In genomic region chr12:124507188-124508109, GRCh38 we compare ENCODE assay signal across 10 cellular contexts. TPM values are rescaled to one million over a fixed set of nuclear protein-coding genes. Genes with fewer than 3 reads are reported as not detected.
A peak's percentile ranks its signal among the peaks of the same experiment; 100 is the strongest.
DNase-seq lines count a peak whose midpoint lies in the region; ATAC-seq and TF ChIP-seq lines count a peak whose summit lies in the region.
"Had no signal": no experiment of that assay in that cellular context is flagged by ENCODE, and none has a peak within 500 bp of the region (broad histone marks: within the 10 kb centered on the region; RNA-seq: fewer than 3 reads in every experiment).

No MANE protein-coding gene starts in this region.

- no peaks in the 10 kb centered on the region for H3K9me3 ChIP-seq in PC-3 (ENCODE audit: low read length)

- H3K27me3 Mint-ChIP-seq in GM23338 (ENCODE audit: insufficient read depth, low read depth, poor library complexity), result peaks cover 25% of the 10 kb centered on the region
- no peaks in the 10 kb centered on the region for H3K27me3 Mint-ChIP-seq in stimulated activated naive B cell treated with anti-CD40 and anti-IgM and Interleukin-4, amounts not matched to agents 10 μg/mL and 1 μg/mL and 100 μg/mL, for 72 hours
- H3K27me3 Mint-ChIP-seq: activated naive CD8-positive, alpha-beta T cell treated with anti-CD3 and anti-CD28 coated beads, Interleukin-2, amount 50 U/mL, for 24 hours had no signal

- H4K20me1 ChIP-seq in GM23338 (replicated peaks; ENCODE audit: insufficient read depth) (peaks cover 19% of the 10 kb centered on the region), PC-3 (ENCODE audit: low read length) (peaks cover 23% of the 10 kb centered on the region; the same call in 1 of the 2 replicates)

- H3K4me3 ChIP-seq in GM23338, result no peak overlapping the region
- H3K4me3 ChIP-seq in choroid plexus epithelial cell (ENCODE audit: low read depth, low read length), result no peak overlapping the region
- no peak overlapping the region for H3K4me3 ChIP-seq in PC-3 (ENCODE audit: low read length)

- POLR2A ChIA-PET in PC-3 (lab: Charles Lee; ENCODE audit: unreplicated experiment), result no interaction called here

- peaks cover 100% of the 10 kb centered on the region for H3K79me2 ChIP-seq in GM23338 (replicated peaks; ENCODE audit: insufficient read depth)
- H3K79me2 ChIP-seq in PC-3 (ENCODE audit: low read length), result peaks cover 65% of the 10 kb centered on the region

- no peaks in the 10 kb centered on the region for H3K27me3 ChIP-seq in GM23338 (ENCODE audit: insufficient read depth)
- no peaks in the 10 kb centered on the region for H3K27me3 ChIP-seq in PC-3 (ENCODE audit: low read length)

- H3K4me3 Mint-ChIP-seq in GM23338, result no peak overlapping the region
- peak overlapping the region; percentile 36 to 52 for H3K4me3 Mint-ChIP-seq in stimulated activated naive B cell treated with anti-CD40 and anti-IgM and Interleukin-4, amounts not matched to agents 10 μg/mL and 1 μg/mL and 100 μg/mL, for 72 hours
- H3K4me3 Mint-ChIP-seq: activated naive CD8-positive, alpha-beta T cell treated with anti-CD3 and anti-CD28 coated beads, Interleukin-2, amount 50 U/mL, for 24 hours had no signal

- H3K36me3 Mint-ChIP-seq in GM23338 (ENCODE audit: low read depth), result peaks cover 15% of the 10 kb centered on the region
- H3K36me3 Mint-ChIP-seq in stimulated activated naive B cell treated with anti-CD40 and anti-IgM and Interleukin-4, amounts not matched to agents 10 μg/mL and 1 μg/mL and 100 μg/mL, for 72 hours, result peaks cover 24 to 49% of the 10 kb centered on the region in 2 donors

- H3K9ac ChIP-seq in PC-3 (ENCODE audit: low read length), result no peak overlapping the region

- no peak overlapping the region for H2AFZ ChIP-seq in GM23338
- H2AFZ ChIP-seq in PC-3 (ENCODE audit: low read length), result no peak overlapping the region

- peak overlapping the region; percentile 52 for H3K27ac Mint-ChIP-seq in GM23338
- H3K27ac Mint-ChIP-seq in stimulated activated naive B cell treated with anti-CD40 and anti-IgM and Interleukin-4, amounts not matched to agents 10 μg/mL and 1 μg/mL and 100 μg/mL, for 72 hours, result no peak overlapping the region
- H3K27ac Mint-ChIP-seq: activated naive CD8-positive, alpha-beta T cell treated with anti-CD3 and anti-CD28 coated beads, Interleukin-2, amount 50 U/mL, for 24 hours had no signal

- peaks cover 86% of the 10 kb centered on the region for H3K4me1 Mint-ChIP-seq in GM23338
- peaks cover 52 to 84% of the 10 kb centered on the region in 2 donors for H3K4me1 Mint-ChIP-seq in stimulated activated naive B cell treated with anti-CD40 and anti-IgM and Interleukin-4, amounts not matched to agents 10 μg/mL and 1 μg/mL and 100 μg/mL, for 72 hours

- H3K4me1 ChIP-seq in GM23338 (ENCODE audit: insufficient read depth) (peaks cover 46% of the 10 kb centered on the region), PC-3 (ENCODE audit: insufficient read depth, low read length) (peaks cover 18% of the 10 kb centered on the region)

- H3K27ac ChIP-seq in GM23338 (ENCODE audit: low read depth) (peak overlapping the region; percentile 79; the same call in 1 of the 2 replicates), PC-3 (ENCODE audit: low read length) (no peak overlapping the region)

- intact Hi-C loops in PC-3 (cut with micrococcal nuclease), result no loop called here

- H3F3A ChIP-seq in GM23338 (replicated peaks; ENCODE audit: low read depth) (peaks cover 3% of the 10 kb centered on the region; the same call in 1 of the 2 replicates), PC-3 (ENCODE audit: low read length, unreplicated experiment) (no peaks in the 10 kb centered on the region)

- no peak for TF ChIP-seq CTCF in GM23338 (conservative IDR thresholded peaks at IDR 0.05; ENCODE audit: low read depth in 2 of 2)
- TF ChIP-seq CTCF in choroid plexus epithelial cell (conservative IDR thresholded peaks at IDR 0.05; ENCODE audit: low read depth, low read length), result no peak
- no peak for TF ChIP-seq CTCF in PC-3 (conservative IDR thresholded peaks at IDR 0.05; ENCODE audit: low read depth, low read length)

- CTCF ChIA-PET in PC-3 (lab: Charles Lee), result interaction anchor here (0.6 kb wide), 1 partner anchor 127 kb away, joined by 7 read pairs; no protein-coding TSS in a partner anchor

- no TSS peak for BruUV-seq in PC-3 (replicated peaks; lab: Mats Ljungman, UMichigan)

- H3K36me3 ChIP-seq in GM23338 (ENCODE audit: insufficient read depth) (no peaks in the 10 kb centered on the region), PC-3 (ENCODE audit: low read depth, low read length) (no peaks in the 10 kb centered on the region)

- ATAC-seq in GM23338 (no peak), HG02623 (IDR thresholded peaks at IDR 0.05; ENCODE audit: unreplicated experiment) (no peak), PC-3 (no peak)
- ATAC-seq in stimulated activated naive B cell treated with anti-CD40 and anti-IgM and Interleukin-4, amounts not matched to agents 10 μg/mL and 1 μg/mL and 100 μg/mL, for 72 hours (replicated peaks), result no peak
- ATAC-seq: activated naive CD8-positive, alpha-beta T cell treated with anti-CD3 and anti-CD28 coated beads, Interleukin-2, amount 50 U/mL, for 24 hours had no signal

- DNase-seq in GM23338 (ENCODE audit: low spot score), result no peak
- DNase-seq in choroid plexus epithelial cell (ENCODE audit: low read depth), result peak; percentile 92
- DNase-seq in left kidney (ENCODE audit: low read depth, low spot score), result peak; percentile 90
- DNase-seq in stimulated activated naive B cell treated with anti-CD40 and anti-IgM and Interleukin-4, amounts not matched to agents 10 μg/mL and 1 μg/mL and 100 μg/mL, for 72 hours, result no peak
- DNase-seq in KG1 (lab: John Stamatoyannopoulos, UW), result no peak
- no peak for DNase-seq in NCI-H187 (lab: John Stamatoyannopoulos, UW)
- no peak for DNase-seq in PC-3
- DNase-seq: activated CD4-positive, CD25-positive, alpha-beta regulatory T cell; activated naive CD8-positive, alpha-beta T cell treated with anti-CD3 and anti-CD28 coated beads, Interleukin-2, amount 50 U/mL, for 24 hours had no signal

- H3K9me3 Mint-ChIP-seq in GM23338, result peaks cover 2% of the 10 kb centered on the region
- H3K9me3 Mint-ChIP-seq in stimulated activated naive B cell treated with anti-CD40 and anti-IgM and Interleukin-4, amounts not matched to agents 10 μg/mL and 1 μg/mL and 100 μg/mL, for 72 hours, result no peaks in the 10 kb centered on the region
- H3K9me3 Mint-ChIP-seq: activated naive CD8-positive, alpha-beta T cell treated with anti-CD3 and anti-CD28 coated beads, Interleukin-2, amount 50 U/mL, for 24 hours had no signal

- H3K9me2 ChIP-seq in GM23338 (ENCODE audit: insufficient read depth) (no peaks in the 10 kb centered on the region), PC-3 (replicated peaks; ENCODE audit: low read length) (no peaks in the 10 kb centered on the region)

- no peak overlapping the region for H3K4me2 ChIP-seq in GM23338
- no peak overlapping the region for H3K4me2 ChIP-seq in PC-3 (ENCODE audit: low read length)

TF ChIP-seq in GM23338, 12 proteins besides CTCF, POLR2A, EP300 and RAD21 (continues in another document):
- no peak for TF ChIP-seq ZNF114 (CRISPR knock-in tag; IDR thresholded peaks at IDR 0.05)
- no peak for TF ChIP-seq EZH2phosphoT487 (IDR thresholded peaks at IDR 0.05; ENCODE audit: unreplicated experiment)

RNA-seq across cellular contexts. Expression of gene NCOR2, which starts 60.0 kb away (rescaled TPM):
- total RNA-seq in GM23338 (2014; rRNA removed; shearing (Covaris generic)), result 180 and 190 TPM in 2 replicates
- 69.6 and 76.5 TPM in 2 replicates for polyA plus RNA-seq in GM23338 (2016; fragmentation: Nextera tagmentation; extraction: Ambion mirVana)
- 117 and 218 TPM in 2 replicates for total RNA-seq in PC-3 (2014; rRNA removed)

Comparison
In these comparisons a context has a peak if more than half of its experiments do, and no peak if none do; other contexts are left out.
1. DNase-seq: peak in choroid plexus epithelial cell (single experiment) and left kidney (single experiment); none in GM23338 (single experiment), stimulated activated naive B cell treated with anti-CD40 and anti-IgM and Interleukin-4, amounts not matched to agents 10 μg/mL and 1 μg/mL and 100 μg/mL, for 72 hours (single experiment), KG1 (single experiment), NCI-H187 (0 of 2) and PC-3 (single experiment).